Comparison of ENCODE assay signal across 1 cellular context in the genomic region with DNA sequence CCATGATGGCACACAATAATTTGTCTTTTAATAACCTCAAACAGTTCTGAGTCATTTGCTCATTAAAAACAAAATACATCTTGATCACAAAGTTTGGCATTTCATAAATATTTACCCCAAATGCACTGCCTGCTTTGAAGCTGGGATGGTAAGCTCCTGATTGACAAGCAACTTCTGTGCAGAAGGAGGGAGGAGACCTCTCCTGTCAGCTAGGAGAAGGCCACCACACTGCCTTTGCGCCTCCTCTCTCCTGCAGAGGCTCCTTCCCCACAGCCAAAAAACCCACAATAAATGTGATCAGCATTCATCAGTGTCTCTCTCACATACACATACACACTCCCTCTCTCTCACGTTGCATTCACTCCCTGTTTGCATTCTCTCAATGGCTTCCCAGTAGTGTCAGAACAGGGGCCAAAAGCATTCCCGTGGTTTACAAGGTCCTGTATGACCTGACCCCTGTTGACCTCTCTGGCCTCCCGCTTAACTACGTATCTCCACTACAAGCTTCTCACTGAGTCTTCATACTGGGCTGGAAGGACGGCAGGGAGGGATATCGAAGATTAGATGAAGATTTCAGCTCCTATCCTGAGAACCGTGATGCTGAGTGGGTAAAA.
TF ChIP-seq lines count a peak whose summit lies in the region.

No MANE protein-coding gene starts in this region.

TF ChIP-seq in IMR-90, 13 proteins besides CTCF, POLR2A, EP300 and RAD21:
- TF ChIP-seq FOS (IDR thresholded peaks at IDR 0.05; ENCODE audit: low read depth, low read length) (no peak), BHLHE40 (IDR thresholded peaks at IDR 0.05; ENCODE audit: low read depth, low read length) (no peak), CEBPB (IDR thresholded peaks at IDR 0.05; ENCODE audit: low read depth, low read length) (no peak), MAFK (IDR thresholded peaks at IDR 0.05; ENCODE audit: low read depth, low read length) (no peak), CHD1 (IDR thresholded peaks at IDR 0.05; ENCODE audit: low read depth, low read length) (no peak), RCOR1 (IDR thresholded peaks at IDR 0.05; ENCODE audit: insufficient replicate concordance, low read length) (no peak)
